In genomic region chr7:10022957-10023356, GRCh38 we compare ENCODE assay signal across 1 cellular context.
TF ChIP-seq lines count a peak whose summit lies in the region.

No MANE protein-coding gene starts in this region.

TF ChIP-seq in H1, 55 proteins besides CTCF, POLR2A, EP300 and RAD21 (continued from another document):
- no peak for TF ChIP-seq HDAC2 (IDR thresholded peaks at IDR 0.05; ENCODE audit: borderline replicate concordance in 1 of 2, low read depth in 2 of 2, low read length in 2 of 2)
